In the genomic region with DNA sequence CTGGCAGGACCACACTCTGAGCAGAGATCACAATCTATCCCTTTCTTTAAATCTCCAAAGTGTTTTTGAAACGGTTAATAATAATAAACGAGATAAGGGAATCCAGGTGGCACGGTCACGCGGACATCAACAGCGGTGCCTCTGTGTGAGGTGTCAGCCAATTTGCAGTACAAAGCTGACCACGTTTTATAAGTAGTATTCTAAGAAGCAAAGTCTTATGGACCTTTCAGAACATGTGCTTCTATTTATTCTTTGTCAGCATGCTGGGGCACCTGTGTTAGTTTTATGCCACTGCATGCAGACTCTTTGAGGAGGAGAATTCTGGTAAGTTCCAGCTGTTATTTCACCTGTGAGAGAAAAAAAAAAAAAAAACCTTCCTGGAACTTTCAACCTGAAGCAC, we compare ENCODE assay signal across 1 cellular context.
TF ChIP-seq lines count a peak whose summit lies in the region.

No MANE protein-coding gene starts in this region.

TF ChIP-seq in HepG2, 621 proteins besides CTCF, POLR2A, EP300 and RAD21 (continued from another document):
- no peak for TF ChIP-seq FOXK1 (CRISPR knock-in tag; IDR thresholded peaks at IDR 0.05; ENCODE audit: borderline replicate concordance, low read depth)
- TF ChIP-seq, protein P1, sequence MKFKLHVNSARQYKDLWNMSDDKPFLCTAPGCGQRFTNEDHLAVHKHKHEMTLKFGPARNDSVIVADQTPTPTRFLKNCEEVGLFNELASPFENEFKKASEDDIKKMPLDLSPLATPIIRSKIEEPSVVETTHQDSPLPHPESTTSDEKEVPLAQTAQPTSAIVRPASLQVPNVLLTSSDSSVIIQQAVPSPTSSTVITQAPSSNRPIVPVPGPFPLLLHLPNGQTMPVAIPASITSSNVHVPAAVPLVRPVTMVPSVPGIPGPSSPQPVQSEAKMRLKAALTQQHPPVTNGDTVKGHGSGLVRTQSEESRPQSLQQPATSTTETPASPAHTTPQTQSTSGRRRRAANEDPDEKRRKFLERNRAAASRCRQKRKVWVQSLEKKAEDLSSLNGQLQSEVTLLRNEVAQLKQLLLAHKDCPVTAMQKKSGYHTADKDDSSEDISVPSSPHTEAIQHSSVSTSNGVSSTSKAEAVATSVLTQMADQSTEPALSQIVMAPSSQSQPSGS (CRISPR knock-in tag; IDR thresholded peaks at IDR 0.05): no peak
